Comparison of ENCODE assay signal across 12 cellular contexts in genomic region chr9:77544491-77545000, GRCh38.
"Had no signal": no experiment of that assay in that cellular context is flagged by ENCODE, and none has a peak within 500 bp of the region (broad histone marks: within the 10 kb centered on the region; RNA-seq: fewer than 3 reads in every experiment).

No MANE protein-coding gene starts in this region.

- ATAC-seq: activated T-helper 17 cell treated with anti-CD3 and anti-CD28 coated beads, Interleukin-2, amount 50 U/mL, for 72 hours; stimulated activated memory B cell treated with anti-CD40 and anti-IgM and Interleukin-4, amounts not matched to agents 10 μg/mL and 1 μg/mL and 100 μg/mL, for 72 hours had no signal

- DNase-seq: activated CD4-positive, alpha-beta T cell treated with anti-CD3 and anti-CD28 coated beads for 1 hour; activated CD4-positive, alpha-beta T cell treated with anti-CD3 and anti-CD28 coated beads, Interleukin-2, amount 50 U/mL, for 4 hours; activated naive CD4-positive, alpha-beta T cell treated with Interleukin-2 at 50 U/mL for 16 hours; central memory CD4-positive, alpha-beta T cell; hypothalamus; nephron progenitor cell; stimulated activated CD4-positive, alpha-beta T cell treated with anti-CD3 and anti-CD28 coated beads, Interleukin-2, amount 100 ng/mL, for 48 hours; T1000 had no signal

- H3K4me3 ChIP-seq: coronary artery, SK-N-MC had no signal

- H3K27ac ChIP-seq: coronary artery, SK-N-MC had no signal
